ENCODE assay signal across 24 cellular contexts in the genomic region with DNA sequence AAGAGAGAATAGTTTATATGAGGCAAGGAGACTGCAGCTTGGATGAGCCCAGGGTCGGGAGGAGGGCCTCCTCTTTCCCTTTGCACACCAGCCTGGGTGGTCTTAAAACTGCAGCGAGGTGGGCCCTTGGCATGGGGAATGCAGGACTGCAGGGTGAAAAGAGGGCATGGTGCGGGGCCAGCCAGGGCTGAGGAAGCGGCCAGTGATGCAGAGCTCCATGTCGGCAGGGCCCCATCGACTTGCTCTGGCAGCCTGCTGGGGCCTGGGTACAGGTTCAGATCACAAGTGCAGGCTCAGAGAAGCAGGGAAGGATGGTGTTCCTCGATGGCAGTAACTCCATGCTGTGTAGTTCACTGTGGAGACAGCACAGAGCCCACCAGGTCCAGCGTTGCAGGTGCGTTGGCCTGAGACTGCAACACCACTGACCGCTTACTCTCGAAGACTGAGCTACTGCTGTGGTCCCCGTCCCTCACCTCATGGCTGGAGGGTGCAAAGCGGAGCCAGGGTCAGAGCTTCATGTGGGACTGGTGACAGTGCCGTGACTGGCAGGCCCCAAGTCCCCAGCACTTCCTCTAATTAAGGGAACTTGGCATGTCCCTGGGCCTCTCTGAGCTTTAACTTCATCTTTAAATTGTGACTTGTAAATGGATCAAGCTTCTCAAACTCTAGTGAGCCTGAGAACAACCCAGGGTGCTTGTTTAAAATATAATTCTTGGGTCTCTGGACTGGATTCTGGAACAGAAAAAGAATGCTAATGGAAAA.
DNase-seq lines count a peak whose midpoint lies in the region; ATAC-seq and TF ChIP-seq lines count a peak whose summit lies in the region.
"Had no signal": no experiment of that assay in that cellular context is flagged by ENCODE, and none has a peak within 500 bp of the region (broad histone marks: within the 10 kb centered on the region; RNA-seq: fewer than 3 reads in every experiment).

No MANE protein-coding gene starts in this region.

- H3K27me3 Mint-ChIP-seq in endodermal cell (ENCODE audit: insufficient read depth) = peaks cover 19% of the 10 kb centered on the region
- no peaks in the 10 kb centered on the region for H3K27me3 Mint-ChIP-seq in activated naive CD8-positive, alpha-beta T cell treated with anti-CD3 and anti-CD28 coated beads for 36 hours

- no peaks in the 10 kb centered on the region for H3K4me1 ChIP-seq in DND-41 (ENCODE audit: insufficient read depth, low read length)
- H3K4me1 ChIP-seq in endodermal cell (ENCODE audit: control insufficient read depth, insufficient read depth, low read length) = no peaks in the 10 kb centered on the region

- no peaks in the 10 kb centered on the region for H3K79me2 ChIP-seq in DND-41 (ENCODE audit: insufficient read depth, low read length)

- H3K36me3 Mint-ChIP-seq in endodermal cell (ENCODE audit: low read depth) = no peaks in the 10 kb centered on the region
- H3K36me3 Mint-ChIP-seq in activated naive CD8-positive, alpha-beta T cell treated with anti-CD3 and anti-CD28 coated beads for 36 hours = no peaks in the 10 kb centered on the region

- no peak overlapping the region for H3K27ac ChIP-seq in DND-41 (ENCODE audit: low read length)
- no peak overlapping the region for H3K27ac ChIP-seq in endodermal cell (ENCODE audit: low read depth, low read length)
- H3K27ac ChIP-seq: KMS-11 had no signal

- H3K27me3 ChIP-seq in DND-41 (ENCODE audit: insufficient read depth, low read length, poor library complexity) = no peaks in the 10 kb centered on the region
- no peaks in the 10 kb centered on the region for H3K27me3 ChIP-seq in endodermal cell (ENCODE audit: control insufficient read depth, insufficient read depth, low read length, poor library complexity, severe bottlenecking)

- no peaks in the 10 kb centered on the region for H3K4me1 Mint-ChIP-seq in endodermal cell
- H3K4me1 Mint-ChIP-seq in activated naive CD8-positive, alpha-beta T cell treated with anti-CD3 and anti-CD28 coated beads for 36 hours = no peaks in the 10 kb centered on the region
- H3K4me1 Mint-ChIP-seq: activated naive CD8-positive, alpha-beta T cell treated with anti-CD3 and anti-CD28 coated beads, Interleukin-2, amount 50 U/mL, for 24 hours had no signal

- H2AFZ ChIP-seq in DND-41 (ENCODE audit: low read depth, low read length) = no peak overlapping the region

- intact Hi-C loops in sciatic nerve (cut with DNase I) = no loop called here

- no peak overlapping the region for H3K4me3 Mint-ChIP-seq in endodermal cell
- no peak overlapping the region for H3K4me3 Mint-ChIP-seq in activated naive CD8-positive, alpha-beta T cell treated with anti-CD3 and anti-CD28 coated beads for 36 hours
- H3K4me3 Mint-ChIP-seq: activated naive CD8-positive, alpha-beta T cell treated with anti-CD3 and anti-CD28 coated beads, Interleukin-2, amount 50 U/mL, for 24 hours; CD4-positive, alpha-beta T cell had no signal

- 92 to 94% methylated on average over 11 to 14 of the region's 14 CpGs for WGBS in endodermal cell (ENCODE audit: insufficient coverage in 1 of 2, insufficient read length in 1 of 2), 2 experiments

- H3K9me3 Mint-ChIP-seq in endodermal cell = no peaks in the 10 kb centered on the region
- H3K9me3 Mint-ChIP-seq in activated naive CD8-positive, alpha-beta T cell treated with anti-CD3 and anti-CD28 coated beads for 36 hours = no peaks in the 10 kb centered on the region
- H3K9me3 Mint-ChIP-seq: activated naive CD8-positive, alpha-beta T cell treated with anti-CD3 and anti-CD28 coated beads, Interleukin-2, amount 50 U/mL, for 24 hours had no signal

- no peak overlapping the region for H3K4me2 ChIP-seq in DND-41 (ENCODE audit: insufficient read depth, low read length)
- H3K4me2 ChIP-seq: KMS-11 had no signal

- no peak overlapping the region for H3K4me3 ChIP-seq in DND-41 (ENCODE audit: low read depth in 1 of 2, low read length in 2 of 2)
- H3K4me3 ChIP-seq in endodermal cell (ENCODE audit: low read length) = no peak overlapping the region

- DNase-seq in Ammon's horn (ENCODE audit: low spot score) (peak; percentile 9), DND-41 (peak; percentile 1), endodermal cell (peak; percentile 20), sciatic nerve (ENCODE audit: low spot score) (peak; percentile 32), HUDEP-2 (lab: John Stamatoyannopoulos, UW; ENCODE audit: unreplicated experiment in 76 of 76) (no peak), GM10266 (ENCODE audit: extremely low spot score) (no peak)
- no peak for DNase-seq in activated naive CD8-positive, alpha-beta T cell treated with anti-CD3 and anti-CD28 coated beads for 36 hours
- DNase-seq: activated naive CD8-positive, alpha-beta T cell treated with anti-CD3 and anti-CD28 coated beads, Interleukin-2, amount 50 U/mL, for 24 hours; cerebellar nuclear complex; DMS 273 treated with DMSO at 0.1 percent for 48 hours; effector CD8-positive, alpha-beta T cell; foreskin melanocyte; NCI-H1048; NCI-H187 treated with DMSO at 0.1 percent for 48 hours; NCI-H2227 treated with DMSO at 0.1 percent for 48 hours; NCI-H748 treated with DMSO at 0.1 percent for 48 hours; OCI-M1; right cardiac atrium; SW 1271 had no signal

- H3K36me3 ChIP-seq in DND-41 (ENCODE audit: insufficient read depth, low read length) (no peaks in the 10 kb centered on the region), endodermal cell (ENCODE audit: control insufficient read depth, insufficient read depth, low read length) (no peaks in the 10 kb centered on the region)

- ATAC-seq in DND-41 (ENCODE audit: insufficient read depth, low read depth) (no peak), sciatic nerve (no peak)
- ATAC-seq: activated naive CD8-positive, alpha-beta T cell treated with anti-CD3 and anti-CD28 coated beads, Interleukin-2, amount 50 U/mL, for 24 hours; esophagus mucosa; HCT116; Right ventricle myocardium inferior had no signal

- H4K20me1 ChIP-seq in DND-41 (ENCODE audit: insufficient read depth, low read length) = no peaks in the 10 kb centered on the region

- H3K27ac Mint-ChIP-seq in endodermal cell = no peak overlapping the region
- H3K27ac Mint-ChIP-seq in activated naive CD8-positive, alpha-beta T cell treated with anti-CD3 and anti-CD28 coated beads for 36 hours = no peak overlapping the region
- H3K27ac Mint-ChIP-seq: activated naive CD8-positive, alpha-beta T cell treated with anti-CD3 and anti-CD28 coated beads, Interleukin-2, amount 50 U/mL, for 24 hours; CD4-positive, alpha-beta T cell had no signal

- H3K9me3 ChIP-seq in DND-41 (ENCODE audit: insufficient read depth, low read length, severe bottlenecking) (no peaks in the 10 kb centered on the region), endodermal cell (ENCODE audit: control insufficient read depth, low read length) (peaks cover 4% of the 10 kb centered on the region)

- TF ChIP-seq CTCF in DND-41 (IDR thresholded peaks at IDR 0.05; ENCODE audit: borderline replicate concordance, extremely low read depth, low read length, poor library complexity, severe bottlenecking) (no peak), endodermal cell (conservative IDR thresholded peaks at IDR 0.05) (no peak), GM10266 (IDR thresholded peaks at IDR 0.05; ENCODE audit: control insufficient read depth, insufficient read depth, low read depth, missing control alignments) (no peak)

- H3K9ac ChIP-seq in DND-41 (ENCODE audit: low read depth, low read length) (no peak overlapping the region), endodermal cell (ENCODE audit: extremely low read depth, low read length, poor library complexity, severe bottlenecking) (no peak overlapping the region)
- H3K9ac ChIP-seq: KMS-11 had no signal

Comparison
In these comparisons a context has a peak if more than half of its experiments do, and no peak if none do; other contexts are left out.
1. DNase-seq: peak in Ammon's horn (single experiment), DND-41 (single experiment), endodermal cell (single experiment) and sciatic nerve (single experiment); none in HUDEP-2 (0 of 76), GM10266 (single experiment) and activated naive CD8-positive, alpha-beta T cell treated with anti-CD3 and anti-CD28 coated beads for 36 hours (single experiment).